8 cellular contexts compared by ENCODE assay signal in genomic region chr20:17568972-17569471, GRCh38.
A peak's percentile ranks its signal among the peaks of the same experiment; 100 is the strongest.
DNase-seq lines count a peak whose midpoint lies in the region; ATAC-seq and TF ChIP-seq lines count a peak whose summit lies in the region.

No MANE protein-coding gene starts in this region.

- H3K4me1 ChIP-seq in muscle layer of colon (ENCODE audit: insufficient read depth, low read length) = peaks cover 36% of the 10 kb centered on the region
- H3K4me1 ChIP-seq in tibial artery = peaks cover 0 to 52% (median 27%) of the 10 kb centered on the region in 4 donors

- peak overlapping the region; percentile 83 for H3K9ac ChIP-seq in muscle layer of colon (ENCODE audit: low read length)

- no peak for ATAC-seq in GM21786 (IDR thresholded peaks at IDR 0.05; ENCODE audit: unreplicated experiment)

- no peak for TF ChIP-seq CTCF in tibial artery (IDR thresholded peaks at IDR 0.05)

- H3K36me3 ChIP-seq in muscle layer of colon (ENCODE audit: insufficient read depth, low read length) = no peaks in the 10 kb centered on the region
- peaks cover 0 to 8% (median 5%) of the 10 kb centered on the region in 3 donors for H3K36me3 ChIP-seq in tibial artery

- peak overlapping the region; percentile 98 for H3K27ac ChIP-seq in muscle layer of colon (ENCODE audit: low read depth, low read length)
- peak overlapping the region; percentile 99 to 100 for H3K27ac ChIP-seq in tibial artery

- no peaks in the 10 kb centered on the region for H3K27me3 ChIP-seq in muscle layer of colon (ENCODE audit: control insufficient read depth in 1 of 2, insufficient read depth in 2 of 2, low read length in 2 of 2)
- H3K27me3 ChIP-seq in tibial artery = no peaks in the 10 kb centered on the region

- DNase-seq in NCI-H1436 (lab: John Stamatoyannopoulos, UW) (peak; percentile 3), NCI-H1436 treated with DMSO at 0.1 percent for 48 hours (lab: John Stamatoyannopoulos, UW) (no peak), NCI-H2196 treated with DMSO at 0.1 percent for 48 hours (lab: John Stamatoyannopoulos, UW; ENCODE audit: unreplicated experiment) (peak; percentile 18), fibroblast of peridontal ligament (ENCODE audit: extremely low read depth) (peak; percentile 97), tibial artery (peak; percentile 92 to 99)
- DNase-seq in activated T-cell treated with anti-CD3 and anti-CD28 coated beads, Interleukin-2, amount 50 U/mL, for 48 hours = peak; percentile 25 to 29

- peak overlapping the region; percentile 30 to 47 for H3K4me3 ChIP-seq in muscle layer of colon (ENCODE audit: low read depth in 1 of 2, low read length in 2 of 2)
- peak overlapping the region; percentile 85 to 93 for H3K4me3 ChIP-seq in tibial artery

- H3K9me3 ChIP-seq in muscle layer of colon (ENCODE audit: low read length) (no peaks in the 10 kb centered on the region), tibial artery (no peaks in the 10 kb centered on the region)

- intact Hi-C loops in tibial artery (cut with DNase I; ENCODE audit: low total_unique reads) = loop anchor here (2.0 kb wide), 1 partner anchor 26 kb away; no protein-coding TSS in a partner anchor
